Comparison of ENCODE assay signal across 9 cellular contexts in the genomic region with DNA sequence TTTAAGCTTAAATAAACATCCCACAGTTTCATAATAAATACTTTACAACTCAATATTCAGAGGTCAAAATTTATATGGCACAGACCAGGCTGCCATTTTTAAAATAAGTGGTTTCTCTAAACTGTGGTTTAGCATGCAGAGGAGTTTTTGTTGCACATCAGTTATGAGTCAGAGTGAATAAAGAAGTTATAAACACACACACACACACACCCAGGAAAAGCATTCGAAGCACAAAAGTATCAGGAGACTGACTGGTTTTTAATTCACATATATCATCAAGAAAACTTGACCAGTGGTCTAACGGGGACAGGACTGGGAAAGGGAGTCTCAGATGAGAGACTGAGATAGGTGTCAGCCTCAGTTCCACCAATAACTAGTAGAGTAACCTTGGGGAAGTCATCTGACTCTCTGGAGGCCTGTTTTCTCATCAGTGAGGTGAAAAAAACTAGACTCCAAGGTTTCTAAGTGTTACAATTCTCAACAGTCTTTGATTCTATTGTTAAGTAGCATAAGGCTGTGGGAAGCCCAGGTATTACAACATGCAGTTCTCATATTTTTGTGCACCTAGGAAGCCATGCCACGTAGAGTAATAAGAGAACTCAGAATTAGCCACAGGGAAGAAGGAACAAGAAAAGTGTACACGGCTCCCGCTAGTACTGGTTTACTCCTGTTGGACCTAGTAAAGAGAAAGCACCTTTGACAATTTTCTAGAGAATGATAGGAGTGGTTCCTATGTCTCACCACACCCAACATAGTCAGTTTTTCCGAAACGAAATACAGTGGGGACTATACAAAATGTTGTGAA. TPM values are rescaled to one million over a fixed set of nuclear protein-coding genes. Genes with fewer than 3 reads are reported as not detected.
DNase-seq lines count a peak whose midpoint lies in the region; ATAC-seq, FAIRE-seq and TF ChIP-seq lines count a peak whose summit lies in the region.
"Had no signal": no experiment of that assay in that cellular context is flagged by ENCODE, and none has a peak within 500 bp of the region (broad histone marks: within the 10 kb centered on the region; RNA-seq: fewer than 3 reads in every experiment).

No MANE protein-coding gene starts in this region.

- peaks cover 6% of the 10 kb centered on the region for H3F3A ChIP-seq in smooth muscle cell (ENCODE audit: low read depth)

- peaks cover 17% of the 10 kb centered on the region for H3K4me1 ChIP-seq in smooth muscle cell (ENCODE audit: low read depth)

- H3K27ac ChIP-seq in smooth muscle cell (ENCODE audit: low read depth): peak overlapping the region; percentile 95
- H3K27ac ChIP-seq: SK-N-MC had no signal

- no peaks in the 10 kb centered on the region for H3K27me3 Mint-ChIP-seq in progenitor cell of endocrine pancreas

- no peak overlapping the region for H3K27ac Mint-ChIP-seq in progenitor cell of endocrine pancreas

- H3K36me3 Mint-ChIP-seq in progenitor cell of endocrine pancreas (ENCODE audit: insufficient read depth): no peaks in the 10 kb centered on the region

- peaks cover 92% of the 10 kb centered on the region for H3K79me2 ChIP-seq in smooth muscle cell (ENCODE audit: low read depth)

- H3K36me3 ChIP-seq in smooth muscle cell (ENCODE audit: low read depth): no peaks in the 10 kb centered on the region

- FAIRE-seq in HTR-8/SVneo (lab: Jason Lieb, UNC): no peak

- peak overlapping the region; percentile 67 for H3K4me2 ChIP-seq in smooth muscle cell

- no peak overlapping the region for H3K4me3 Mint-ChIP-seq in progenitor cell of endocrine pancreas (ENCODE audit: low read depth)

- H4K20me1 ChIP-seq in smooth muscle cell (ENCODE audit: low read depth): peaks cover 80% of the 10 kb centered on the region

- no peak overlapping the region for H2AFZ ChIP-seq in smooth muscle cell (ENCODE audit: low read depth)

- no peaks in the 10 kb centered on the region for H3K27me3 ChIP-seq in smooth muscle cell (ENCODE audit: low read depth)

- no peaks in the 10 kb centered on the region for H3K9me3 ChIP-seq in smooth muscle cell (replicated peaks; ENCODE audit: low read depth)

- WGBS in smooth muscle cell (ENCODE audit: low lambda C conversion rate): 55% methylated on average over 7 of the region's 7 CpGs

- DNase-seq in Daoy (ENCODE audit: low read depth): peak; percentile 62
- peak; percentile 83 for DNase-seq in fibroblast of gingiva (ENCODE audit: low read depth)
- DNase-seq in smooth muscle cell (lab: John Stamatoyannopoulos, UW; ENCODE audit: unreplicated experiment): no peak
- no peak for DNase-seq in NCI-H2029 treated with DMSO at 0.1 percent for 48 hours (lab: John Stamatoyannopoulos, UW)
- DNase-seq in progenitor cell of endocrine pancreas (ENCODE audit: low spot score, unreplicated experiment): no peak
- DNase-seq in HTR-8/SVneo (ENCODE audit: insufficient read length, low spot score): no peak

- peak; percentile 21 for ATAC-seq in HG03442 (IDR thresholded peaks at IDR 0.05; ENCODE audit: unreplicated experiment)

- H3K9ac ChIP-seq in smooth muscle cell (ENCODE audit: low read depth): peak overlapping the region; percentile 81

- TF ChIP-seq CTCF in WI38 (IDR thresholded peaks at IDR 0.05; ENCODE audit: low read depth, low read length) (no peak), smooth muscle cell (IDR thresholded peaks at IDR 0.05; ENCODE audit: borderline replicate concordance, insufficient read depth, poor library complexity, severe bottlenecking) (no peak), progenitor cell of endocrine pancreas (IDR thresholded peaks at IDR 0.05; ENCODE audit: unreplicated experiment) (no peak)

- peak overlapping the region; percentile 50 for H3K4me3 ChIP-seq in WI38 (ENCODE audit: low read depth, low read length)
- no peak overlapping the region for H3K4me3 ChIP-seq in smooth muscle cell
- H3K4me3 ChIP-seq: SK-N-MC had no signal

- H3K4me1 Mint-ChIP-seq in progenitor cell of endocrine pancreas (ENCODE audit: low read depth): peaks cover 16% of the 10 kb centered on the region

- H3K9me3 Mint-ChIP-seq in progenitor cell of endocrine pancreas (ENCODE audit: low read depth): no peaks in the 10 kb centered on the region

RNA-seq across cellular contexts. Expression of gene PPTC7, which starts 5.2 kb away (rescaled TPM):
- total RNA-seq in Daoy (2014; rRNA removed; shearing (Covaris generic)): 4.4 and 8.8 TPM in 2 replicates
- total RNA-seq in smooth muscle cell: 8.9 and 9.4 TPM in 2 replicates
- polyA plus RNA-seq in smooth muscle cell: 3.6 and 4.5 TPM in 2 replicates
- 13.7 and 15.1 TPM in 2 replicates for total RNA-seq in progenitor cell of endocrine pancreas

RNA-seq across cellular contexts. Expression of gene TCTN1, which starts 36.0 kb away (rescaled TPM):
- total RNA-seq in Daoy (2014; rRNA removed; shearing (Covaris generic)): 8.8 and 23.0 TPM in 2 replicates
- total RNA-seq in smooth muscle cell (26.4 and 28.4 TPM in 2 replicates), progenitor cell of endocrine pancreas (72.6 and 84.0 TPM in 2 replicates)
- polyA plus RNA-seq in smooth muscle cell: 22.5 and 26.2 TPM in 2 replicates

Comparison
In these comparisons a context has a peak if more than half of its experiments do, and no peak if none do; other contexts are left out.
1. DNase-seq: peak in Daoy (single experiment) and fibroblast of gingiva (single experiment); none in smooth muscle cell (single experiment), NCI-H2029 treated with DMSO at 0.1 percent for 48 hours (single experiment), progenitor cell of endocrine pancreas (single experiment) and HTR-8/SVneo (single experiment).